8 cellular contexts compared by ENCODE assay signal in the genomic region with DNA sequence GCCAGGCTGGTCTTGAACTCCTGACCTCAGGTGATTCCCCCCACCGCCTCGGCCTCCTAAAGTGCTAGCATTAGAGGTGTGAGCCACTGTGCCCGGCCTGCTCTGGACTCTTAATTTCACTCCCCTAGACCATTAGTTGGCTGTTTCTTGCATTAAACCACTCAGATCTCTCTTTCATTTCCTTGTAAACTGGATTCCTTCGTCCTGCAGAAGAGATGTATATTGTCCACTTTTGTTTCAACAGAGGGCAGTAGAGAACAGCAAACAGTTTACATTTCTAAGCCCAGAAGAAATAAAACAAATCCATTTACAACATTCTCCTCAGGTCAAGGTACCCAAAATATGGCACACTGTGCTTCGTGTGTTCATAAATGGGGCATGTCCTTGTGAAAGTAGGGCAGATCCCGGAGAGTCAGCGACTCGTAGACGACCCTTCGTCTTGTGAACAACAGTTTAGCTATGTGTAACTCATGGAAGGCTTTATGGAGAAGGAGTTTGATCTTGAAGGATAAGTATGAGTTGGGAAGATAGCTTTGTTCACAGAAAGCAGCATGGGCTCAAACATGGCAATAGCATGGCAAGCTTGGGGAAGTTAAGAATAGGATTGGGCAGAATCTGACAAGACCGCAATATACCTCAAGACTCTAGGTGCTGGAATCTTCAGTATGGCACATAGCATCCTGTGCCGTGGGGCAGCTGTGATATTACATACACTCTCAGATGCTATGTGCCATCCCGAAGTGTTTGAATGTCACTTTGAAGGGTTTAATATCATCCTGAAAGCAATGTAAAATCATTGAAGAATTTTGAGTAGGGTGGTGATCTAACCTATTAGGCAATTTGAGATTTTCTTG. TPM values are rescaled to one million over a fixed set of nuclear protein-coding genes. Genes with fewer than 3 reads are reported as not detected.
DNase-seq lines count a peak whose midpoint lies in the region; ATAC-seq, FAIRE-seq and TF ChIP-seq lines count a peak whose summit lies in the region.
"Not testable (repeated sequence)": the region's sequence is repeated elsewhere in the genome, so short reads cannot be mapped to it uniquely, and the experiment has no call there.

No MANE protein-coding gene starts in this region.

- H3K27ac ChIP-seq in RWPE2 (ENCODE audit: poor library complexity, severe bottlenecking); upper lobe of left lung: not testable (repeated sequence)

- H3K9me3 Mint-ChIP-seq in brain; glutamatergic neuron (ENCODE audit: unreplicated experiment): not testable (repeated sequence)

- TF ChIP-seq POLR2A in NB4 (IDR thresholded peaks at IDR 0.05; ENCODE audit: extremely low read depth, insufficient read length); upper lobe of left lung (IDR thresholded peaks at IDR 0.05): not testable (repeated sequence)

- FAIRE-seq in D721Med (lab: Jason Lieb, UNC) = peak; percentile 16

- H3K36me3 Mint-ChIP-seq in brain; glutamatergic neuron (ENCODE audit: unreplicated experiment): not testable (repeated sequence)

- not testable (repeated sequence) for H3K4me1 ChIP-seq in RWPE2 (ENCODE audit: insufficient read depth, poor library complexity, severe bottlenecking); upper lobe of left lung

- DNase-seq in D721Med (ENCODE audit: insufficient read length, low spot score); RWPE2 (ENCODE audit: low spot score); glutamatergic neuron; upper lobe of left lung: not testable (repeated sequence)
- peak; percentile 62 for DNase-seq in NB4 (ENCODE audit: low read depth)
- DNase-seq in myocyte (ENCODE audit: low read depth) = peak; percentile 50

- H3K36me3 ChIP-seq in RWPE2 (ENCODE audit: low read depth); upper lobe of left lung: not testable (repeated sequence)

- WGBS in upper lobe of left lung, 2 donors = 57 to 61% methylated on average over 9 to 12 of the region's 13 CpGs

- H3K9me3 ChIP-seq in RWPE2 (ENCODE audit: severe bottlenecking); upper lobe of left lung: not testable (repeated sequence)

- not testable (repeated sequence) for H3K27ac Mint-ChIP-seq in brain; glutamatergic neuron (ENCODE audit: unreplicated experiment)

- peaks cover 15% of the 10 kb centered on the region for H3K27me3 Mint-ChIP-seq in brain
- H3K27me3 Mint-ChIP-seq in glutamatergic neuron (ENCODE audit: unreplicated experiment) = not testable (repeated sequence)

- ATAC-seq in GM21619 (IDR thresholded peaks at IDR 0.05; ENCODE audit: unreplicated experiment) = peak; percentile 49
- ATAC-seq in RWPE2 (ENCODE audit: low read depth) = peak; percentile 60; the same call in 2 of the 3 replicates
- peak; percentile 22 to 64 for ATAC-seq in upper lobe of left lung (ENCODE audit: low FRiP score in 2 of 2)

- H3K4me3 ChIP-seq in NB4 (ENCODE audit: low read depth, low read length); RWPE2 (ENCODE audit: severe bottlenecking); upper lobe of left lung: not testable (repeated sequence)

- not testable (repeated sequence) for H3K4me1 Mint-ChIP-seq in brain; glutamatergic neuron (ENCODE audit: low read depth, unreplicated experiment)

- H3K27me3 ChIP-seq in RWPE2 (ENCODE audit: insufficient read depth, poor library complexity, severe bottlenecking); upper lobe of left lung: not testable (repeated sequence)

- not testable (repeated sequence) for H3K4me3 Mint-ChIP-seq in brain; glutamatergic neuron (ENCODE audit: unreplicated experiment)

- peak; percentile 19 for TF ChIP-seq CTCF in D721Med (IDR thresholded peaks at IDR 0.05; ENCODE audit: insufficient read depth, missing control alignments)
- peak; percentile 9 for TF ChIP-seq CTCF in NB4 (IDR thresholded peaks at IDR 0.05; ENCODE audit: low read depth, low read length)
- TF ChIP-seq CTCF in RWPE2 (IDR thresholded peaks at IDR 0.05; ENCODE audit: poor library complexity, severe bottlenecking) = peak; percentile 56
- TF ChIP-seq CTCF in brain (conservative IDR thresholded peaks at IDR 0.05) = peak; percentile 59 to 64
- TF ChIP-seq CTCF in glutamatergic neuron (IDR thresholded peaks at IDR 0.05; ENCODE audit: partially characterized antibody, unreplicated experiment) = peak; percentile 22
- peak in 2 of 6 experiments; percentile 16 to 24 for TF ChIP-seq CTCF in upper lobe of left lung (IDR thresholded peaks at IDR 0.05)

- not testable (repeated sequence) for TF ChIP-seq EP300 in upper lobe of left lung (IDR thresholded peaks at IDR 0.05)

RNA-seq across cellular contexts. Expression of gene FCGR2B, which starts 15.2 kb away (rescaled TPM):
- polyA plus RNA-seq in brain (ENCODE audit: insufficient read depth, low read depth, low replicate concordance) = 1.7 TPM
- total RNA-seq in glutamatergic neuron (ENCODE audit: unreplicated experiment) (not detected), myocyte (not detected in 2 replicates), upper lobe of left lung (10 to 100 TPM in 4 of 6 donors, 1 to 10 TPM in 2; 5.4 to 33.9 (median 22.0) TPM)
- polyA plus RNA-seq in myocyte (2012) = not detected

RNA-seq across cellular contexts. Expression of gene FCGR3B, which starts 16.8 kb away (rescaled TPM):
- polyA plus RNA-seq in brain (ENCODE audit: insufficient read depth, low read depth, low replicate concordance) = 1.3 TPM
- total RNA-seq in glutamatergic neuron (ENCODE audit: unreplicated experiment) (not detected), myocyte (not detected in 2 replicates), upper lobe of left lung (10 to 100 TPM in 5 of 6 donors, 1 to 10 TPM in 1; 6.3 to 59.2 (median 20.4) TPM)
- polyA plus RNA-seq in myocyte (2012) = not detected

RNA-seq across cellular contexts. Expression of gene FCRLA, which starts 59.3 kb away (rescaled TPM):
- polyA plus RNA-seq in brain (ENCODE audit: insufficient read depth, low read depth, low replicate concordance) = 0.58 TPM
- total RNA-seq in glutamatergic neuron (ENCODE audit: unreplicated experiment) (0.39 TPM), myocyte (0.68 and 1.5 TPM in 2 replicates), upper lobe of left lung (1 to 10 TPM in 2 of 6 donors, under 1 TPM in 1, not detected in 3; 0.52 to 1.2 (median 1.0) TPM)
- 0.09 TPM for polyA plus RNA-seq in myocyte (2012)
